Comparison of ENCODE assay signal across 10 cellular contexts in the genomic region with DNA sequence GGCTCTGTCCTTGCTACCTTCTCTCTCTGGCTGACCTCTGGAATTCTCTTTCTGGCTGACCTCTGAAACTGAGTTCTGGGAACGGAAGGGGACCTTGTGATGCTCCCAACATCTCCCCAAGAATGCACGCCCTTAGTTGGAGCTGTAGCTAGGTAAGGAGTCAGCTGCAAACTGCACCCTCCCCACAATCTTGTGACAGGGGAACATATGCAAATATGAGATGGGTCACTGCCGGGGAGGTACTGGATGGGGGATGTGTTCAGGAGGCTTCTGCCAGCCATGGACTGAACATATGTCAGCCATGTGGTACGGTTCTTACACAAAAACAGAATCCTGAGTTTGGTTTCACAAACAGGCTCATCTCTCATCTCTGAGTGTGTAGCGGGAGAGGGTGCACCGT. TPM values are rescaled to one million over a fixed set of nuclear protein-coding genes. Genes with fewer than 3 reads are reported as not detected.
DNase-seq lines count a peak whose midpoint lies in the region; ATAC-seq lines count a peak whose summit lies in the region.
"Had no signal": no experiment of that assay in that cellular context is flagged by ENCODE, and none has a peak within 500 bp of the region (broad histone marks: within the 10 kb centered on the region; RNA-seq: fewer than 3 reads in every experiment).

No MANE protein-coding gene starts in this region.

- H3K9me3 Mint-ChIP-seq in activated CD4-positive, alpha-beta memory T cell treated with anti-CD3 and anti-CD28 coated beads for 36 hours = no peaks in the 10 kb centered on the region
- no peaks in the 10 kb centered on the region for H3K9me3 Mint-ChIP-seq in activated CD4-positive, alpha-beta memory T cell treated with anti-CD3 and anti-CD28 coated beads, Interleukin-2, amount 10 ng/mL, durations not matched to agents 7 days and 5 days
- H3K9me3 Mint-ChIP-seq in stimulated activated memory B cell treated with anti-CD40 and anti-IgM and Interleukin-4, amounts not matched to agents 10 μg/mL and 1 μg/mL and 100 μg/mL, for 72 hours = peaks cover 2% of the 10 kb centered on the region

- H3K4me3 Mint-ChIP-seq in activated CD4-positive, alpha-beta memory T cell treated with anti-CD3 and anti-CD28 coated beads for 36 hours = no peak overlapping the region
- no peak overlapping the region for H3K4me3 Mint-ChIP-seq in activated CD4-positive, alpha-beta memory T cell treated with anti-CD3 and anti-CD28 coated beads, Interleukin-2, amount 10 ng/mL, durations not matched to agents 7 days and 5 days
- peak overlapping the region; percentile 73 for H3K4me3 Mint-ChIP-seq in stimulated activated memory B cell treated with anti-CD40 and anti-IgM and Interleukin-4, amounts not matched to agents 10 μg/mL and 1 μg/mL and 100 μg/mL, for 72 hours

- intact Hi-C loops in activated CD4-positive, alpha-beta memory T cell treated with anti-CD3 and anti-CD28 coated beads for 36 hours (cut with micrococcal nuclease) = no loop called here

- H3K27me3 Mint-ChIP-seq in activated CD4-positive, alpha-beta memory T cell treated with anti-CD3 and anti-CD28 coated beads for 36 hours = no peaks in the 10 kb centered on the region
- H3K27me3 Mint-ChIP-seq in activated CD4-positive, alpha-beta memory T cell treated with anti-CD3 and anti-CD28 coated beads, Interleukin-2, amount 10 ng/mL, durations not matched to agents 7 days and 5 days = no peaks in the 10 kb centered on the region
- H3K27me3 Mint-ChIP-seq in stimulated activated memory B cell treated with anti-CD40 and anti-IgM and Interleukin-4, amounts not matched to agents 10 μg/mL and 1 μg/mL and 100 μg/mL, for 72 hours = no peaks in the 10 kb centered on the region

- CTCF ChIA-PET in activated CD4-positive, alpha-beta memory T cell treated with anti-CD3 and anti-CD28 coated beads for 36 hours (lab: Charles Lee) = no interaction called here
- CTCF ChIA-PET in activated CD4-positive, alpha-beta memory T cell treated with anti-CD3 and anti-CD28 coated beads, Interleukin-2, amount 10 ng/mL, durations not matched to agents 7 days and 5 days (lab: Charles Lee) = interaction anchor here (1.0 kb wide), 1 partner anchor 59 kb away, joined by 3 read pairs; no protein-coding TSS in a partner anchor

- no peak overlapping the region for H3K27ac ChIP-seq in substantia nigra (ENCODE audit: low read depth, low read length, poor library complexity, severe bottlenecking)

- no peak overlapping the region for H3K27ac Mint-ChIP-seq in activated CD4-positive, alpha-beta memory T cell treated with anti-CD3 and anti-CD28 coated beads for 36 hours
- no peak overlapping the region for H3K27ac Mint-ChIP-seq in activated CD4-positive, alpha-beta memory T cell treated with anti-CD3 and anti-CD28 coated beads, Interleukin-2, amount 10 ng/mL, durations not matched to agents 7 days and 5 days
- H3K27ac Mint-ChIP-seq in stimulated activated memory B cell treated with anti-CD40 and anti-IgM and Interleukin-4, amounts not matched to agents 10 μg/mL and 1 μg/mL and 100 μg/mL, for 72 hours = no peak overlapping the region

- peak; percentile 23 for DNase-seq in activated CD4-positive, alpha-beta memory T cell treated with anti-CD3 and anti-CD28 coated beads for 36 hours
- no peak for DNase-seq in activated CD4-positive, alpha-beta memory T cell treated with anti-CD3 and anti-CD28 coated beads, Interleukin-2, amount 10 ng/mL, durations not matched to agents 7 days and 5 days
- DNase-seq in NCI-H2107 (lab: John Stamatoyannopoulos, UW) (no peak), substantia nigra (lab: John Stamatoyannopoulos, UW) (no peak)
- DNase-seq in stimulated activated CD4-positive, alpha-beta T cell treated with anti-CD3 and anti-CD28 coated beads, Interleukin-4, amount 100 ng/mL, for 4 hours = no peak
- DNase-seq: activated CD8-positive, alpha-beta memory T cell treated with anti-CD3 and anti-CD28 coated beads, Interleukin-2, amount 50 U/mL, for 48 hours had no signal

- ATAC-seq in GM21737 (IDR thresholded peaks at IDR 0.05; ENCODE audit: unreplicated experiment) (peak; percentile 87), HG03520 (IDR thresholded peaks at IDR 0.05; ENCODE audit: unreplicated experiment) (peak; percentile 95)
- peak; percentile 98 for ATAC-seq in stimulated activated memory B cell treated with anti-CD40 and anti-IgM and Interleukin-4, amounts not matched to agents 10 μg/mL and 1 μg/mL and 100 μg/mL, for 72 hours
- ATAC-seq: HCT116 had no signal

- POLR2A ChIA-PET in activated CD4-positive, alpha-beta memory T cell treated with anti-CD3 and anti-CD28 coated beads for 36 hours (lab: Charles Lee) = interaction anchor here (0.6 kb wide), 1 partner anchor 24 kb away, joined by 3 read pairs; no protein-coding TSS in a partner anchor
- POLR2A ChIA-PET in activated CD4-positive, alpha-beta memory T cell treated with anti-CD3 and anti-CD28 coated beads, Interleukin-2, amount 10 ng/mL, durations not matched to agents 7 days and 5 days (lab: Charles Lee) = no interaction called here

- H3K36me3 Mint-ChIP-seq in activated CD4-positive, alpha-beta memory T cell treated with anti-CD3 and anti-CD28 coated beads for 36 hours = peaks cover 28% of the 10 kb centered on the region
- H3K36me3 Mint-ChIP-seq in activated CD4-positive, alpha-beta memory T cell treated with anti-CD3 and anti-CD28 coated beads, Interleukin-2, amount 10 ng/mL, durations not matched to agents 7 days and 5 days (ENCODE audit: low read depth) = peaks cover 61% of the 10 kb centered on the region
- H3K36me3 Mint-ChIP-seq in stimulated activated memory B cell treated with anti-CD40 and anti-IgM and Interleukin-4, amounts not matched to agents 10 μg/mL and 1 μg/mL and 100 μg/mL, for 72 hours = peaks cover 28% of the 10 kb centered on the region

- peaks cover 50% of the 10 kb centered on the region for H3K4me1 Mint-ChIP-seq in activated CD4-positive, alpha-beta memory T cell treated with anti-CD3 and anti-CD28 coated beads for 36 hours (ENCODE audit: low read depth)
- H3K4me1 Mint-ChIP-seq in activated CD4-positive, alpha-beta memory T cell treated with anti-CD3 and anti-CD28 coated beads, Interleukin-2, amount 10 ng/mL, durations not matched to agents 7 days and 5 days = peaks cover 44% of the 10 kb centered on the region
- H3K4me1 Mint-ChIP-seq in stimulated activated memory B cell treated with anti-CD40 and anti-IgM and Interleukin-4, amounts not matched to agents 10 μg/mL and 1 μg/mL and 100 μg/mL, for 72 hours = peaks cover 15% of the 10 kb centered on the region

RNA-seq across cellular contexts. Expression of gene BCL2, which starts 34.2 kb away (rescaled TPM):
- 10 to 100 TPM; 66.9 to 67.9 TPM for total RNA-seq in activated CD4-positive, alpha-beta memory T cell treated with anti-CD3 and anti-CD28 coated beads for 36 hours
- 100 to 1,000 TPM; 102 to 109 TPM for total RNA-seq in activated CD4-positive, alpha-beta memory T cell treated with anti-CD3 and anti-CD28 coated beads, Interleukin-2, amount 10 ng/mL, durations not matched to agents 7 days and 5 days
